27 cellular contexts compared by ENCODE assay signal in genomic region chr11:64593156-64594105, GRCh38. TPM values are rescaled to one million over a fixed set of nuclear protein-coding genes. Genes with fewer than 3 reads are reported as not detected.
"Had no signal": no experiment of that assay in that cellular context is flagged by ENCODE, and none has a peak within 500 bp of the region (broad histone marks: within the 10 kb centered on the region; RNA-seq: fewer than 3 reads in every experiment).

No MANE protein-coding gene starts in this region.

- DNase-seq: activated CD4-positive, alpha-beta memory T cell treated with anti-CD3 and anti-CD28 coated beads, Interleukin-2, amount 10 ng/mL, durations not matched to agents 7 days and 5 days; activated CD4-positive, alpha-beta T cell treated with anti-CD3 and anti-CD28 coated beads, Interleukin-2, amount 10 ng/mL, durations not matched to agents 24 days and 14 days; activated T-cell treated with anti-CD3 and anti-CD28 coated beads for 4 hours; esophagus squamous epithelium; gastrocnemius medialis; hippocampal formation; naive thymus-derived CD4-positive, alpha-beta T cell; retina; stimulated activated CD4-positive, alpha-beta T cell treated with anti-CD3 and anti-CD28 coated beads, Interleukin-12 subunit alpha, Interleukin-12 subunit beta, amount 100 ng/mL, for 4 hours; stimulated activated CD4-positive, alpha-beta T cell treated with anti-CD3 and anti-CD28 coated beads, Interleukin-4, amount 100 ng/mL, for 4 hours; stimulated activated naive CD8-positive, alpha-beta T cell treated with anti-CD3 and anti-CD28 coated beads, Interleukin-15, Interleukin-2, amounts not matched to agents 100 U/mL and 50 U/mL, for 24 hours; T-cell; thyroid gland had no signal

- H3K9me3 Mint-ChIP-seq: activated CD4-positive, alpha-beta T cell treated with anti-CD3 and anti-CD28 coated beads, Interleukin-2, amount 10 ng/mL, durations not matched to agents 24 days and 14 days had no signal

- H3K27ac ChIP-seq: breast epithelium, coronary artery, esophagus squamous epithelium, gastrocnemius medialis, thyroid gland, VCaP had no signal

- H3K36me3 Mint-ChIP-seq: T-cell had no signal

- H3K4me1 Mint-ChIP-seq: activated CD4-positive, alpha-beta memory T cell treated with anti-CD3 and anti-CD28 coated beads, Interleukin-2, amount 10 ng/mL, durations not matched to agents 7 days and 5 days; activated CD4-positive, alpha-beta T cell treated with anti-CD3 and anti-CD28 coated beads, Interleukin-2, amount 10 ng/mL, durations not matched to agents 24 days and 14 days; naive thymus-derived CD4-positive, alpha-beta T cell; neural crest cell; T-cell had no signal

- H3K9me3 ChIP-seq: thyroid gland had no signal

- ATAC-seq: activated CD4-positive, CD25-positive, alpha-beta regulatory T cell treated with anti-CD3 and anti-CD28 coated beads, Interleukin-2, amount 50 U/mL, for 24 hours; activated naive CD4-positive, alpha-beta T cell treated with anti-CD3 and anti-CD28 coated beads, Interleukin-2, amount 50 U/mL, for 72 hours; gastrocnemius medialis; naive thymus-derived CD4-positive, alpha-beta T cell; stimulated activated naive CD8-positive, alpha-beta T cell treated with anti-CD3 and anti-CD28 coated beads, Interleukin-15, Interleukin-2, amounts not matched to agents 100 U/mL and 50 U/mL, for 24 hours; T-cell had no signal

- H3K27me3 ChIP-seq: breast epithelium, esophagus squamous epithelium, gastrocnemius medialis, thyroid gland had no signal

- H3K4me3 Mint-ChIP-seq: activated CD4-positive, alpha-beta memory T cell treated with anti-CD3 and anti-CD28 coated beads, Interleukin-2, amount 10 ng/mL, durations not matched to agents 7 days and 5 days; activated CD4-positive, alpha-beta T cell treated with anti-CD3 and anti-CD28 coated beads, Interleukin-2, amount 10 ng/mL, durations not matched to agents 24 days and 14 days; activated T-helper 1 cell treated with anti-CD3 and anti-CD28 coated beads, Interleukin-12 subunit alpha, Interleukin-12 subunit beta, Interleukin-2, Interleukin-4 antibody, amounts not matched to agents 30 ng/mL and 10 ng/mL and 1 ng/mL, durations not matched to agents 14 hours and 24 hours and 36 hours; naive thymus-derived CD4-positive, alpha-beta T cell; neural crest cell; T-cell; T-helper 2 cell treated with Interferon-gamma antibody and Interleukin-4, amounts not matched to agents 5 μg/mL and 100 μg/mL, for 36 hours had no signal

- H3K4me3 ChIP-seq: breast epithelium, coronary artery, esophagus squamous epithelium, gastrocnemius medialis, lung, thyroid gland had no signal

- H3K4me1 ChIP-seq: breast epithelium, esophagus squamous epithelium, gastrocnemius medialis, thyroid gland had no signal

- H3K36me3 ChIP-seq: breast epithelium, esophagus squamous epithelium, gastrocnemius medialis, thyroid gland had no signal

- H3K27ac Mint-ChIP-seq: activated CD4-positive, alpha-beta memory T cell treated with anti-CD3 and anti-CD28 coated beads, Interleukin-2, amount 10 ng/mL, durations not matched to agents 7 days and 5 days; activated CD4-positive, alpha-beta T cell treated with anti-CD3 and anti-CD28 coated beads, Interleukin-2, amount 10 ng/mL, durations not matched to agents 24 days and 14 days; activated naive CD4-positive, alpha-beta T cell treated with anti-CD3 and anti-CD28 coated beads, Interleukin-2, amount 50 U/mL, for 72 hours; activated T-helper 1 cell treated with anti-CD3 and anti-CD28 coated beads, Interleukin-12 subunit alpha, Interleukin-12 subunit beta, Interleukin-2, Interleukin-4 antibody, amounts not matched to agents 30 ng/mL and 10 ng/mL and 1 ng/mL, durations not matched to agents 14 hours and 24 hours and 36 hours; naive thymus-derived CD4-positive, alpha-beta T cell; progenitor cell of endocrine pancreas; T-cell; T-helper 2 cell treated with Interferon-gamma antibody and Interleukin-4, amounts not matched to agents 5 μg/mL and 100 μg/mL, for 36 hours had no signal

RNA-seq across cellular contexts. Expression of gene SLC22A12, which starts 2.4 kb away (rescaled TPM):
- total RNA-seq: activated CD4-positive, alpha-beta memory T cell treated with anti-CD3 and anti-CD28 coated beads, Interleukin-2, amount 10 ng/mL, durations not matched to agents 7 days and 5 days; activated CD4-positive, alpha-beta T cell treated with anti-CD3 and anti-CD28 coated beads, Interleukin-2, amount 10 ng/mL, durations not matched to agents 24 days and 14 days; activated naive CD4-positive, alpha-beta T cell treated with anti-CD3 and anti-CD28 coated beads, Interleukin-2, amount 50 U/mL, for 72 hours; activated T-helper 1 cell treated with anti-CD3 and anti-CD28 coated beads, Interleukin-12 subunit alpha, Interleukin-12 subunit beta, Interleukin-2, Interleukin-4 antibody, amounts not matched to agents 30 ng/mL and 10 ng/mL and 1 ng/mL, durations not matched to agents 14 hours and 24 hours and 36 hours; breast epithelium; esophagus squamous epithelium; gastrocnemius medialis; lung; naive thymus-derived CD4-positive, alpha-beta T cell; neural crest cell; progenitor cell of endocrine pancreas; subcutaneous adipose tissue; T-cell; thyroid gland; ureter had no signal
- polyA plus RNA-seq: lung; naive thymus-derived CD4-positive, alpha-beta T cell had no signal

RNA-seq across cellular contexts. Expression of gene SLC22A11, which starts 37.7 kb away (rescaled TPM):
- total RNA-seq: activated CD4-positive, alpha-beta memory T cell treated with anti-CD3 and anti-CD28 coated beads, Interleukin-2, amount 10 ng/mL, durations not matched to agents 7 days and 5 days; activated CD4-positive, alpha-beta T cell treated with anti-CD3 and anti-CD28 coated beads, Interleukin-2, amount 10 ng/mL, durations not matched to agents 24 days and 14 days; activated naive CD4-positive, alpha-beta T cell treated with anti-CD3 and anti-CD28 coated beads, Interleukin-2, amount 50 U/mL, for 72 hours; activated T-helper 1 cell treated with anti-CD3 and anti-CD28 coated beads, Interleukin-12 subunit alpha, Interleukin-12 subunit beta, Interleukin-2, Interleukin-4 antibody, amounts not matched to agents 30 ng/mL and 10 ng/mL and 1 ng/mL, durations not matched to agents 14 hours and 24 hours and 36 hours; breast epithelium; esophagus squamous epithelium; gastrocnemius medialis; lung; mesenteric fat pad; naive thymus-derived CD4-positive, alpha-beta T cell; omental fat pad; progenitor cell of endocrine pancreas; subcutaneous adipose tissue; T-cell; thyroid gland had no signal
- polyA plus RNA-seq: naive thymus-derived CD4-positive, alpha-beta T cell had no signal
